ENCODE assay signal across 2 cellular contexts in the genomic region with DNA sequence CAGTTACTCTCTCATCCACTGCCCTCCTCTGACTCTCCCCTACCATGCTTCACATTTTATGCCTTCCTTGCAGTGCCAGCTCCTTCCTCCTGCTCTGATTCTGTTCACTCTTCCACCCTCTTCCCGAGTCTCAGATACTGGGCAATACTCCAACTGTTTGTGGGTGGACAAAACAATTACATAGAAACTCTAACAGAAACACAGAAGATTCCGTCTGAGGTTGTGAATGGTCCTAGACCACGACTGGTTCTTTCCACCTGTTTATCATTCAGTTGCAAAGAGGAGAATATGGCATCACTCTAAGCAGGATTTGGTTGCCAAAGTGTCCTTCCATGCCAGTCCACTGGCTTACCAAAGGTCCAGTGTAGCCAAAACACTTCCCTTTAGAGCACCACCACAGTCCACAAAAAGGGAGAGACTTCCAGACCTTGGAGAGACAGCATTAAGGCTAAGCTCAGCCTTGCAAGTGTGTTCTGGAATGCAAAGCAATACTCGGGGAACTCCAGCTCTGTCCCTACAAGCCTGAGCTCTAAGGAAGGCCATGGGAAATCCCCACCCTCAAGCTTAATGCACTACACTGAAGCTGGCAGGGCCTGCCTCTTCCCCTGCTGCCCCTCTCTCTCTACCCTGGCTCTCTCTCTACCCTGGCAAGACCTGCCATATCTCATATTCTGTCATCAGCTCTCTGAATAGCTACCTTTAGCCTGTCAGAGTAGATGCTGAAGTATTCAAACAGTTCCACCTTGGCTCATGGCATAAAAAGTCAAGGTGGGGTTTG.
TF ChIP-seq lines count a peak whose summit lies in the region.

No MANE protein-coding gene starts in this region.

TF ChIP-seq in A549, 52 proteins besides CTCF, POLR2A, EP300 and RAD21 (continued from another document):
- TF ChIP-seq, protein P1, sequence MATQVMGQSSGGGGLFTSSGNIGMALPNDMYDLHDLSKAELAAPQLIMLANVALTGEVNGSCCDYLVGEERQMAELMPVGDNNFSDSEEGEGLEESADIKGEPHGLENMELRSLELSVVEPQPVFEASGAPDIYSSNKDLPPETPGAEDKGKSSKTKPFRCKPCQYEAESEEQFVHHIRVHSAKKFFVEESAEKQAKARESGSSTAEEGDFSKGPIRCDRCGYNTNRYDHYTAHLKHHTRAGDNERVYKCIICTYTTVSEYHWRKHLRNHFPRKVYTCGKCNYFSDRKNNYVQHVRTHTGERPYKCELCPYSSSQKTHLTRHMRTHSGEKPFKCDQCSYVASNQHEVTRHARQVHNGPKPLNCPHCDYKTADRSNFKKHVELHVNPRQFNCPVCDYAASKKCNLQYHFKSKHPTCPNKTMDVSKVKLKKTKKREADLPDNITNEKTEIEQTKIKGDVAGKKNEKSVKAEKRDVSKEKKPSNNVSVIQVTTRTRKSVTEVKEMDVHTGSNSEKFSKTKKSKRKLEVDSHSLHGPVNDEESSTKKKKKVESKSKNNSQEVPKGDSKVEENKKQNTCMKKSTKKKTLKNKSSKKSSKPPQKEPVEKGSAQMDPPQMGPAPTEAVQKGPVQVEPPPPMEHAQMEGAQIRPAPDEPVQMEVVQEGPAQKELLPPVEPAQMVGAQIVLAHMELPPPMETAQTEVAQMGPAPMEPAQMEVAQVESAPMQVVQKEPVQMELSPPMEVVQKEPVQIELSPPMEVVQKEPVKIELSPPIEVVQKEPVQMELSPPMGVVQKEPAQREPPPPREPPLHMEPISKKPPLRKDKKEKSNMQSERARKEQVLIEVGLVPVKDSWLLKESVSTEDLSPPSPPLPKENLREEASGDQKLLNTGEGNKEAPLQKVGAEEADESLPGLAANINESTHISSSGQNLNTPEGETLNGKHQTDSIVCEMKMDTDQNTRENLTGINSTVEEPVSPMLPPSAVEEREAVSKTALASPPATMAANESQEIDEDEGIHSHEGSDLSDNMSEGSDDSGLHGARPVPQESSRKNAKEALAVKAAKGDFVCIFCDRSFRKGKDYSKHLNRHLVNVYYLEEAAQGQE (IDR thresholded peaks at IDR 0.05) = no peak
- no peak for TF ChIP-seq FOSB (CRISPR knock-in tag; IDR thresholded peaks at IDR 0.05)
- TF ChIP-seq FOSL2 (IDR thresholded peaks at IDR 0.05) = no peak
- TF ChIP-seq FOSL2 (CRISPR knock-in tag; IDR thresholded peaks at IDR 0.05) = no peak
- no peak for TF ChIP-seq HOXB5 (CRISPR knock-in tag; IDR thresholded peaks at IDR 0.05)
- no peak for TF ChIP-seq GATA3 (IDR thresholded peaks at IDR 0.05; ENCODE audit: borderline replicate concordance)
- no peak for TF ChIP-seq NFE2L2 (conservative IDR thresholded peaks at IDR 0.05; ENCODE audit: low read length)
- TF ChIP-seq BHLHE40 (IDR thresholded peaks at IDR 0.05; ENCODE audit: low read depth, low read length) = no peak
- no peak for TF ChIP-seq ZC3H11A (IDR thresholded peaks at IDR 0.05)
- TF ChIP-seq, protein P2, sequence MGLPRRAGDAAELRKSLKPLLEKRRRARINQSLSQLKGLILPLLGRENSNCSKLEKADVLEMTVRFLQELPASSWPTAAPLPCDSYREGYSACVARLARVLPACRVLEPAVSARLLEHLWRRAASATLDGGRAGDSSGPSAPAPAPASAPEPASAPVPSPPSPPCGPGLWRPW (IDR thresholded peaks at IDR 0.05) = no peak
- TF ChIP-seq CHD4 (IDR thresholded peaks at IDR 0.05; ENCODE audit: borderline replicate concordance) = no peak

TF ChIP-seq in WTC11, 78 proteins besides CTCF, POLR2A, EP300 and RAD21 (continued from another document):
- TF ChIP-seq PRRX2 (CRISPR knock-in tag; IDR thresholded peaks at IDR 0.05) (no peak), GRHL2 (CRISPR knock-in tag; IDR thresholded peaks at IDR 0.05; ENCODE audit: insufficient replicate concordance, severe bottlenecking) (no peak), TP53 (CRISPR knock-in tag; IDR thresholded peaks at IDR 0.05) (no peak), ELF4 (CRISPR knock-in tag; IDR thresholded peaks at IDR 0.05; ENCODE audit: low read depth) (no peak), SMAD4 (CRISPR knock-in tag; IDR thresholded peaks at IDR 0.05) (no peak), CREB1 (CRISPR knock-in tag; IDR thresholded peaks at IDR 0.05) (no peak)
- TF ChIP-seq, protein P3, sequence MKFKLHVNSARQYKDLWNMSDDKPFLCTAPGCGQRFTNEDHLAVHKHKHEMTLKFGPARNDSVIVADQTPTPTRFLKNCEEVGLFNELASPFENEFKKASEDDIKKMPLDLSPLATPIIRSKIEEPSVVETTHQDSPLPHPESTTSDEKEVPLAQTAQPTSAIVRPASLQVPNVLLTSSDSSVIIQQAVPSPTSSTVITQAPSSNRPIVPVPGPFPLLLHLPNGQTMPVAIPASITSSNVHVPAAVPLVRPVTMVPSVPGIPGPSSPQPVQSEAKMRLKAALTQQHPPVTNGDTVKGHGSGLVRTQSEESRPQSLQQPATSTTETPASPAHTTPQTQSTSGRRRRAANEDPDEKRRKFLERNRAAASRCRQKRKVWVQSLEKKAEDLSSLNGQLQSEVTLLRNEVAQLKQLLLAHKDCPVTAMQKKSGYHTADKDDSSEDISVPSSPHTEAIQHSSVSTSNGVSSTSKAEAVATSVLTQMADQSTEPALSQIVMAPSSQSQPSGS (CRISPR knock-in tag; IDR thresholded peaks at IDR 0.05; ENCODE audit: borderline replicate concordance, low read depth) = no peak
- TF ChIP-seq, protein P4, sequence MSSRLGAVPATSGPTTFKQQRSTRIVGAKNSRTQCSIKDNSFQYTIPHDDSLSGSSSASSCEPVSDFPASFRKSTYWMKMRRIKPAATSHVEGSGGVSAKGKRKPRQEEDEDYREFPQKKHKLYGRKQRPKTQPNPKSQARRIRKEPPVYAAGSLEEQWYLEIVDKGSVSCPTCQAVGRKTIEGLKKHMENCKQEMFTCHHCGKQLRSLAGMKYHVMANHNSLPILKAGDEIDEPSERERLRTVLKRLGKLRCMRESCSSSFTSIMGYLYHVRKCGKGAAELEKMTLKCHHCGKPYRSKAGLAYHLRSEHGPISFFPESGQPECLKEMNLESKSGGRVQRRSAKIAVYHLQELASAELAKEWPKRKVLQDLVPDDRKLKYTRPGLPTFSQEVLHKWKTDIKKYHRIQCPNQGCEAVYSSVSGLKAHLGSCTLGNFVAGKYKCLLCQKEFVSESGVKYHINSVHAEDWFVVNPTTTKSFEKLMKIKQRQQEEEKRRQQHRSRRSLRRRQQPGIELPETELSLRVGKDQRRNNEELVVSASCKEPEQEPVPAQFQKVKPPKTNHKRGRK (CRISPR knock-in tag; IDR thresholded peaks at IDR 0.05; ENCODE audit: borderline replicate concordance) = no peak
TF ChIP-seq in WTC11: peak in this region for 0.
